8 cellular contexts compared by ENCODE assay signal in the genomic region with DNA sequence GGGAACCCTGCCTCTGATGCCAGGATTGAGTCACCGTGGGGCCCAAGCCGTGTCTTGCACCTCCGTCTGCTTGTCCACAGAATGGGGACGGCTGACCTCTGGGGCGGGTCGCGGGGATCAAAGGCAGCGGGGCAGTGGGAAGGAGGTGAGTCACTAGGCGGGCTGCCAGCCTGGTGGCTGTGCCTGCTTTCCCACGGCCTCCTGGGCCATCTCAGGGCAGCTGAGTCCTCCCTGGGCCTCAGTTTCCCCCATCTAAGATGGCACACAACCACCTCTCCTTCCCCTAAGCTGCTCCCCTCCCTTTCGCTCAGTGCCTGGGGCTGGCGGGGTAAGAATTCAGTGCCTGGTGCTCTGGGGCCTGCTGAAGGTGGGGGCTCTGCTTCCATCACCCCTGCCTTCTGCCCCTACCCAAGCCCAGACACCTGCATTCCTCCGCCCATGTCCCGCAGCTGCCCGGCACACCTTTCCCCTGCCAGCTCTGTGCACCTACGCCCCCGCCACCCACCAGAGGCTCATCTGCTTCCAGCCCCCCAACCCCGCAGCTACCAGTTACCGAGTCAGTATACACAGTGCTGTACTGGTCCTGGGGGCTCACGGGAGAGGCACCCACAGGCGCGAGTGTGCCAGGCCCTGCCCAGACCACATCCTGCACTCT. TPM values are rescaled to one million over a fixed set of nuclear protein-coding genes. Genes with fewer than 3 reads are reported as not detected.
A peak's percentile ranks its signal among the peaks of the same experiment; 100 is the strongest.
DNase-seq lines count a peak whose midpoint lies in the region; ATAC-seq, FAIRE-seq and TF ChIP-seq lines count a peak whose summit lies in the region.

No MANE protein-coding gene starts in this region.

- peaks cover 82 to 91% (median 86%) of the 10 kb centered on the region in 6 donors for H3K4me1 ChIP-seq in spleen

- peak; percentile 75 for DNase-seq in H54 (ENCODE audit: insufficient read length, low spot score)
- peak; percentile 67 for DNase-seq in fibroblast of villous mesenchyme (ENCODE audit: low read depth)
- DNase-seq in spleen: peak; percentile 79
- DNase-seq in NCI-H1105 (lab: John Stamatoyannopoulos, UW): no peak
- DNase-seq in NCI-H446 treated with DMSO at 0.1 percent for 48 hours (lab: John Stamatoyannopoulos, UW): no peak

- 61 to 91% (median 68%) methylated on average over 11 to 22 of the region's 22 CpGs for WGBS in spleen, 5 donors

- H3K79me2 ChIP-seq in SU-DHL-6 (ENCODE audit: insufficient read depth, low read length): peaks cover 42% of the 10 kb centered on the region

- H2AFZ ChIP-seq in SU-DHL-6 (ENCODE audit: low read depth, low read length, severe bottlenecking): no peak overlapping the region

- TF ChIP-seq CTCF in SU-DHL-6 (IDR thresholded peaks at IDR 0.05; ENCODE audit: insufficient read depth, low read length, poor library complexity, severe bottlenecking) (no peak), fibroblast of villous mesenchyme (IDR thresholded peaks at IDR 0.05; ENCODE audit: insufficient read depth, low read depth, low read length) (no peak), spleen (IDR thresholded peaks at IDR 0.05 in 8 of 11, conservative IDR thresholded peaks at IDR 0.05 in 3 of 11) (no peak)

- H3K4me3 ChIP-seq in SU-DHL-6 (ENCODE audit: insufficient read depth, low read length, poor library complexity, severe bottlenecking) (no peak overlapping the region), fibroblast of villous mesenchyme (ENCODE audit: low read depth, low read length) (peak overlapping the region; percentile 30), spleen (peak overlapping the region in 5 of 8 donors; percentile 7 to 99 (median 96))

- H3K27ac ChIP-seq in SU-DHL-6 (ENCODE audit: low read depth, low read length): peak overlapping the region; percentile 71
- H3K27ac ChIP-seq in spleen: peak overlapping the region; percentile 16 to 100 (median 97)

- H3K9me3 ChIP-seq in SU-DHL-6 (ENCODE audit: insufficient read depth, low read length) (no peaks in the 10 kb centered on the region), spleen (no peaks in the 10 kb centered on the region)

- TF ChIP-seq POLR2A in H54 (IDR thresholded peaks at IDR 0.05; ENCODE audit: low read depth, low read length) (no peak), spleen (IDR thresholded peaks at IDR 0.05) (no peak)

- intact Hi-C loops in spleen (cut with DNase I; ENCODE audit: low total_unique reads): no loop called here

- H3K36me3 ChIP-seq in SU-DHL-6 (ENCODE audit: low read length) (no peaks in the 10 kb centered on the region), spleen (peaks cover 0 to 70% (median 46%) of the 10 kb centered on the region in 6 donors)

- FAIRE-seq in H54 (lab: Jason Lieb, UNC): no peak

- H3K9me2 ChIP-seq in SU-DHL-6 (replicated peaks; ENCODE audit: insufficient read depth, low read length): no peaks in the 10 kb centered on the region

- H3K27me3 ChIP-seq in SU-DHL-6 (ENCODE audit: low read length) (no peaks in the 10 kb centered on the region), spleen (replicated peaks in 1 of 7) (no peaks in the 10 kb centered on the region)

- H3K9ac ChIP-seq in SU-DHL-6 (ENCODE audit: low read length): peak overlapping the region; percentile 89

- H3K4me2 ChIP-seq in SU-DHL-6 (ENCODE audit: low read depth, low read length, poor library complexity, severe bottlenecking): peak overlapping the region; percentile 70

- ATAC-seq in GM19324 (IDR thresholded peaks at IDR 0.05; ENCODE audit: low FRiP score, unreplicated experiment) (no peak), HG03342 (IDR thresholded peaks at IDR 0.05; ENCODE audit: unreplicated experiment) (no peak)

- no peaks in the 10 kb centered on the region; the same call in 1 of the 2 replicates for H4K20me1 ChIP-seq in SU-DHL-6 (ENCODE audit: low read depth, low read length)

- H3F3A ChIP-seq in SU-DHL-6 (ENCODE audit: insufficient read depth): peaks cover 18% of the 10 kb centered on the region

RNA-seq across cellular contexts. Expression of a gene that starts 3.5 kb away (rescaled TPM):
- 59.2 and 80.9 TPM in 2 replicates for total RNA-seq in fibroblast of villous mesenchyme
- 100 to 1,000 TPM; 212 to 389 (median 265) TPM for total RNA-seq in spleen
- 100 to 1,000 TPM in 1 of 3 donors, 10 to 100 TPM in 2; 88.2 to 154 (median 90.0) TPM for polyA plus RNA-seq in spleen

RNA-seq across cellular contexts. Expression of a gene that starts 32.1 kb away (rescaled TPM):
- total RNA-seq in fibroblast of villous mesenchyme (46.6 and 51.5 TPM in 2 replicates), spleen (10 to 100 TPM; 47.6 to 77.1 (median 65.5) TPM)
- polyA plus RNA-seq in spleen: 10 to 100 TPM; 29.1 to 53.0 (median 31.2) TPM

RNA-seq across cellular contexts. Expression of a gene that starts 48.5 kb away (rescaled TPM):
- total RNA-seq in fibroblast of villous mesenchyme (31.2 and 36.7 TPM in 2 replicates), spleen (100 to 1,000 TPM in 5 of 7 donors, 10 to 100 TPM in 2; 80.8 to 161 (median 124) TPM)
- 10 to 100 TPM; 24.2 to 48.7 (median 37.6) TPM for polyA plus RNA-seq in spleen

RNA-seq across cellular contexts. Expression of a gene that starts 49.1 kb away (rescaled TPM):
- total RNA-seq in fibroblast of villous mesenchyme: 1.3 TPM in 2 replicates
- total RNA-seq in spleen: 1 to 10 TPM; 1.9 to 5.8 (median 3.7) TPM
- 10 to 100 TPM; 13.6 to 25.9 (median 16.7) TPM for polyA plus RNA-seq in spleen

Comparison
In these comparisons a context has a peak if more than half of its experiments do, and no peak if none do; other contexts are left out.
1. DNase-seq: peak in H54 (single experiment), fibroblast of villous mesenchyme (single experiment) and spleen (single experiment); none in NCI-H1105 (single experiment) and NCI-H446 treated with DMSO at 0.1 percent for 48 hours (single experiment).